In the genomic region with DNA sequence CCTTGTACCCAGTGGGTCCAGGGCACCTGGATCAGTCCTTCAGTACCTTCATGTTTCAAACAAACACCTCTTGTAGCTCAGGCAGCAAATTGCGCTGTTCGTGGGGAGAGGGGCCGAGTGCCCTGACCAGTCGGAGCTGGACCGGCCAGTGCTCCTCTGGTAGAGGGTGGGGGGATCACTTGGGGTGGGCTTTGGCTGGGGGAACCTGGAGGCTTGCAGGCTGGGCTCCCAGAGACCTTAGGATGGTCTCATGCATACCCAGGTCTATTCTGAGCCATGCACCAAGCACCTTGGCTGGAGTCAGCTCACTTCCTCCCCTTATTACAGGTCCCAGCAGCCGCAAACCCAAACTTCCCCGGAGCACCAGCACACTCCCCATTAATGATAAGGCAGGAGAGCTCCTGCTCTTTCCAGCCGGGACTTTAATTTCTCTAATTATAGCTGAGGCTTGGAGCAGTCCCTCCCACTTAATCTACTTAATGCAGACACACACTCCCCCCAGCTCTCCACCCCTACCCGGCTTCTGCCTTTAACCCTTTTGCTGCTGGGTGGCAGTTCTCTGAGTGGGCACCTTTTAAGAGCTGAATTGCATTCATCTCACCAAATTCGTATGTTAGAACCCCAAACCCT, we compare ENCODE assay signal across 11 cellular contexts. TPM values are rescaled to one million over a fixed set of nuclear protein-coding genes. Genes with fewer than 3 reads are reported as not detected.
DNase-seq lines count a peak whose midpoint lies in the region; ATAC-seq and TF ChIP-seq lines count a peak whose summit lies in the region.
"Had no signal": no experiment of that assay in that cellular context is flagged by ENCODE, and none has a peak within 500 bp of the region (broad histone marks: within the 10 kb centered on the region; RNA-seq: fewer than 3 reads in every experiment).

No MANE protein-coding gene starts in this region.

- no peaks in the 10 kb centered on the region for H3K9me3 Mint-ChIP-seq in GM23338
- H3K9me3 Mint-ChIP-seq in mesothelial cell of epicardium, result no peaks in the 10 kb centered on the region
- H3K9me3 Mint-ChIP-seq: activated naive CD8-positive, alpha-beta T cell treated with anti-CD3 and anti-CD28 coated beads, Interleukin-2, amount 10 ng/mL, durations not matched to agents 7 days and 5 days; immature natural killer cell had no signal

- H2BK5ac ChIP-seq in mesenchymal stem cell (ENCODE audit: low read depth, low read length, poor library complexity, severe bottlenecking), result no peak overlapping the region

- no peaks in the 10 kb centered on the region; the same call in 2 of the 3 replicates for H3K36me3 Mint-ChIP-seq in GM23338 (ENCODE audit: low read depth)
- H3K36me3 Mint-ChIP-seq in mesothelial cell of epicardium, result no peaks in the 10 kb centered on the region
- H3K36me3 Mint-ChIP-seq: activated naive CD8-positive, alpha-beta T cell treated with anti-CD3 and anti-CD28 coated beads, Interleukin-2, amount 10 ng/mL, durations not matched to agents 7 days and 5 days had no signal

- H4K8ac ChIP-seq in mesenchymal stem cell (ENCODE audit: low read length), result no peak overlapping the region

- no peak overlapping the region for H3K23ac ChIP-seq in mesenchymal stem cell (ENCODE audit: low read length in 2 of 2)

- H3K79me1 ChIP-seq in mesenchymal stem cell (replicated peaks; ENCODE audit: low read length, poor library complexity, severe bottlenecking), result no peaks in the 10 kb centered on the region

- no peaks in the 10 kb centered on the region; the same call in 1 of the 2 replicates for H4K20me1 ChIP-seq in GM23338 (replicated peaks; ENCODE audit: insufficient read depth)

- no peak overlapping the region for H2BK12ac ChIP-seq in mesenchymal stem cell (ENCODE audit: low read length in 2 of 2)

- no peak overlapping the region for H3K4ac ChIP-seq in mesenchymal stem cell (ENCODE audit: low read depth in 1 of 2, low read length in 2 of 2)

- WGBS in mesenchymal stem cell, result 15% methylated on average over 10 of the region's 10 CpGs

- ATAC-seq in GM23338 (peak; percentile 56), GM18909 (IDR thresholded peaks at IDR 0.05; ENCODE audit: poor library complexity, unreplicated experiment) (no peak)
- ATAC-seq: sciatic nerve had no signal

- no peaks in the 10 kb centered on the region for H3F3A ChIP-seq in GM23338 (replicated peaks; ENCODE audit: low read depth)

- H3K27me3 Mint-ChIP-seq in GM23338 (ENCODE audit: insufficient read depth, low read depth, poor library complexity), result peaks cover 45% of the 10 kb centered on the region
- H3K27me3 Mint-ChIP-seq in mesothelial cell of epicardium (ENCODE audit: low read depth), result peaks cover 68% of the 10 kb centered on the region

- H3K36me3 ChIP-seq in GM23338 (ENCODE audit: insufficient read depth) (no peaks in the 10 kb centered on the region; the same call in 1 of the 2 replicates), mesenchymal stem cell (ENCODE audit: control insufficient read depth in 1 of 2, insufficient read depth in 2 of 2, low read depth in 1 of 2, low read length in 2 of 2) (no peaks in the 10 kb centered on the region)

- TF ChIP-seq CTCF in GM23338 (conservative IDR thresholded peaks at IDR 0.05; ENCODE audit: low read depth in 2 of 2) (no peak), VCaP (conservative IDR thresholded peaks at IDR 0.05) (no peak), mesothelial cell of epicardium (IDR thresholded peaks at IDR 0.05; ENCODE audit: unreplicated experiment) (no peak)

- H4K91ac ChIP-seq in mesenchymal stem cell (ENCODE audit: low read length), result no peak overlapping the region

- H3K14ac ChIP-seq in mesenchymal stem cell (ENCODE audit: low read length in 2 of 2), result no peak overlapping the region

- H3K4me1 Mint-ChIP-seq in GM23338, result peaks cover 52% of the 10 kb centered on the region
- peaks cover 28% of the 10 kb centered on the region for H3K4me1 Mint-ChIP-seq in mesothelial cell of epicardium

- H3K9me3 ChIP-seq in mesenchymal stem cell (ENCODE audit: control insufficient read depth, low read length), result no peaks in the 10 kb centered on the region

- H2BK120ac ChIP-seq in mesenchymal stem cell (ENCODE audit: low read depth, low read length), result no peak overlapping the region

- no peak overlapping the region; the same call in 1 of the 2 replicates for H3K27ac Mint-ChIP-seq in GM23338
- H3K27ac Mint-ChIP-seq in mesothelial cell of epicardium, result no peak overlapping the region
- H3K27ac Mint-ChIP-seq: activated naive CD8-positive, alpha-beta T cell treated with anti-CD3 and anti-CD28 coated beads, Interleukin-2, amount 10 ng/mL, durations not matched to agents 7 days and 5 days; immature natural killer cell had no signal

- H3K4me1 ChIP-seq in GM23338 (ENCODE audit: insufficient read depth) (peaks cover 31% of the 10 kb centered on the region), mesenchymal stem cell (ENCODE audit: control insufficient read depth, insufficient read depth, low read depth, low read length) (peaks cover 2% of the 10 kb centered on the region)

- H3K4me2 ChIP-seq in GM23338 (peak overlapping the region; percentile 84), mesenchymal stem cell (ENCODE audit: low read length, poor library complexity, severe bottlenecking) (no peak overlapping the region)

- H3K27me3 ChIP-seq in GM23338 (ENCODE audit: insufficient read depth), result peaks cover 17% of the 10 kb centered on the region
- H3K27me3 ChIP-seq in mesenchymal stem cell (ENCODE audit: control insufficient read depth in 1 of 2, insufficient read depth in 1 of 2, low read length in 2 of 2), result peaks cover 55 to 65% of the 10 kb centered on the region in 2 experiments

- H3K4me3 ChIP-seq in GM23338 (peak overlapping the region; percentile 64), mesenchymal stem cell (ENCODE audit: insufficient read depth in 1 of 2, low read depth in 1 of 2, low read length in 2 of 2) (no peak overlapping the region)

- no peaks in the 10 kb centered on the region for H3K79me2 ChIP-seq in GM23338 (replicated peaks; ENCODE audit: insufficient read depth)

- H3K4me3 Mint-ChIP-seq in GM23338, result peak overlapping the region; percentile 54
- peak overlapping the region; percentile 24 for H3K4me3 Mint-ChIP-seq in mesothelial cell of epicardium
- H3K4me3 Mint-ChIP-seq: activated naive CD8-positive, alpha-beta T cell treated with anti-CD3 and anti-CD28 coated beads, Interleukin-2, amount 10 ng/mL, durations not matched to agents 7 days and 5 days had no signal

- H2BK15ac ChIP-seq in mesenchymal stem cell (ENCODE audit: low read depth, poor library complexity, severe bottlenecking), result no peak overlapping the region

- H3K27ac ChIP-seq in GM23338 (ENCODE audit: low read depth), result peak overlapping the region; percentile 57; the same call in 1 of the 2 replicates
- H3K27ac ChIP-seq in VCaP, result peak overlapping the region; percentile 36; the same call in 1 of the 2 replicates
- no peak overlapping the region for H3K27ac ChIP-seq in mesenchymal stem cell (ENCODE audit: low read length, poor library complexity, severe bottlenecking)

- peak; percentile 55 for DNase-seq in GM23338 (ENCODE audit: low spot score)
- DNase-seq in NCI-H2227 (lab: John Stamatoyannopoulos, UW; ENCODE audit: unreplicated experiment), result peak; percentile 86
- no peak for DNase-seq in mesothelial cell of epicardium (ENCODE audit: low spot score in 2 of 2, unreplicated experiment in 2 of 2)
- DNase-seq in mesenchymal stem cell, result no peak
- no peak for DNase-seq in T-helper 9 cell
- DNase-seq: activated naive CD8-positive, alpha-beta T cell treated with anti-CD3 and anti-CD28 coated beads, Interleukin-2, amount 10 ng/mL, durations not matched to agents 7 days and 5 days; immature natural killer cell; MV-4-11 had no signal

- no peak overlapping the region for H2AK5ac ChIP-seq in mesenchymal stem cell (ENCODE audit: low read length, severe bottlenecking)

- H2AFZ ChIP-seq in GM23338, result peak overlapping the region; percentile 91
- H2AFZ ChIP-seq in mesenchymal stem cell (ENCODE audit: low read depth, low read length), result no peak overlapping the region

- H3K9me2 ChIP-seq in GM23338 (ENCODE audit: insufficient read depth), result no peaks in the 10 kb centered on the region

- H3K18ac ChIP-seq in mesenchymal stem cell (ENCODE audit: low read depth in 1 of 2, low read length in 2 of 2), result no peak overlapping the region

- no peak overlapping the region for H3K9ac ChIP-seq in mesenchymal stem cell (ENCODE audit: low read length)

TF ChIP-seq in GM23338, 12 proteins besides CTCF, POLR2A, EP300 and RAD21:
- TF ChIP-seq EZH2 (IDR thresholded peaks at IDR 0.05; ENCODE audit: low read depth, unreplicated experiment), result no peak

RNA-seq across cellular contexts. Expression of gene MGAT5B, which starts 26.3 kb away (rescaled TPM):
- 8.2 and 10.0 TPM in 2 replicates for total RNA-seq in GM23338 (2014; rRNA removed; shearing (Covaris generic))
- 1.6 and 2.1 TPM in 2 replicates for polyA plus RNA-seq in GM23338 (2016; fragmentation: Nextera tagmentation; extraction: Ambion mirVana)
- 0.47 to 1.0 TPM (median 0.78 TPM) in 3 replicates for total RNA-seq in mesothelial cell of epicardium
- polyA plus RNA-seq in mesenchymal stem cell (2013, experiment 1 of 2), result 0.94 TPM
- polyA plus RNA-seq in mesenchymal stem cell (2013, experiment 2 of 2), result 1.1 TPM
- polyA plus RNA-seq: immature natural killer cell had no signal

Comparison
In these comparisons a context has a peak if more than half of its experiments do, and no peak if none do; other contexts are left out.
1. DNase-seq: peak in GM23338 (single experiment) and NCI-H2227 (single experiment); none in mesothelial cell of epicardium (0 of 2), mesenchymal stem cell (single experiment) and T-helper 9 cell (single experiment).